ENCODE assay signal across 32 cellular contexts in genomic region chr15:27231811-27232210, GRCh38.
"Had no signal": no experiment of that assay in that cellular context is flagged by ENCODE, and none has a peak within 500 bp of the region (broad histone marks: within the 10 kb centered on the region; RNA-seq: fewer than 3 reads in every experiment).

No MANE protein-coding gene starts in this region.

- H3K27me3 ChIP-seq: MG63 had no signal

- H3K4me3 ChIP-seq: MG63 had no signal

- H3K9me3 ChIP-seq: MG63 had no signal

- DNase-seq: Karpas-422, Kasumi-1, MG63, MM.1S, MV-4-11, NCI-H1048, NCI-H1092, NCI-H1092 treated with DMSO at 0.1 percent for 48 hours, NCI-H1105, NCI-H1105 treated with DMSO at 0.1 percent for 48 hours, NCI-H1417 treated with DMSO at 0.1 percent for 48 hours, NCI-H1436, NCI-H1436 treated with DMSO at 0.1 percent for 48 hours, NCI-H146, NCI-H1694, NCI-H1694 treated with DMSO at 0.1 percent for 48 hours, NCI-H187, NCI-H187 treated with DMSO at 0.1 percent for 48 hours, NCI-H1930, NCI-H2029, NCI-H2029 treated with DMSO at 0.1 percent for 48 hours, NCI-H2081, NCI-H2081 treated with DMSO at 0.1 percent for 48 hours, NCI-H2107, NCI-H2171, NCI-H2227 treated with DMSO at 0.1 percent for 48 hours, NCI-H226, NCI-H345, NCI-H446, NCI-H446 treated with DMSO at 0.1 percent for 48 hours, NCI-H510A, NCI-H524 treated with DMSO at 0.1 percent for 48 hours had no signal

- H3K36me3 ChIP-seq: MG63 had no signal
